ENCODE assay signal across 8 cellular contexts in the genomic region with DNA sequence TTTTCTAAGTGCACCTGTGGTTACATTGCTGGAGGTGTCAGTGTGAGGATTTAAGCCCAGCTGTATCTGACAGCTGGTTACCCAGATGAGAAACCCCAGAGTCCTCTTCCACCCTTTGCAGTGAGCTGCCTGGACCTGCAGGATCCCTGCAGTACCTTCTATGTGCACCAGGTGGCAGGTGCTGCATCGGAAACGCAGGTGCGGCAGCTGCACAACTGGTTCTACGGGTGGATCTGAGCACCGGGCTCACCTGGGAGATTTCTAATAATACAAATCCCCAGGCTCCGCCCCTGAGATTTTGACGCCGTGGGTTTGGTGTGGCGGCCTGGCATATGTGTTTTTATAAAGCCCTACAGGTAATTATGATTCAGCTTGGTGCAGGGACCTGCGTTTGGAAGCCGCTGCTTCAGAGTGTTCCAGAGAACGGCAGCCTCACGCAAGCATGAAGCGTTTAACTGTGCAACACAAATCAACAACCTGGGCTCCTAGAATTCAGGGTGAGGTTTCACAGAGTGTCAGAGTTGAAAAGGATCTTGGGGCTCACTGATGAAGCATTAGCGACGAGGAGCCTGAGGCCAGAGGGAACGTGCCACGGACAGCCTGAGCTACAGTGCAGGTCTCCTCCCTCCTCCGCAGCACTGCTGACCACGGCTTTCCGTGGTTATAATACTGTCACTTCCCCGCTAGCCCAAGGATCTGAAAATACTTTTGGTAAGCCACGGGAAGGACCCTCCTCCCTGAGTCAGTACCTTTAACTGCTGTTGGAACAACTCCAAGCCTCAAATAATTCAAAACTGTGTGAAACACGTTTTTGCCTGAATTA.
DNase-seq lines count a peak whose midpoint lies in the region; FAIRE-seq and TF ChIP-seq lines count a peak whose summit lies in the region.

No MANE protein-coding gene starts in this region.

- no peak overlapping the region for H3K4me3 ChIP-seq in LNCaP clone FGC (ENCODE audit: low read depth, low read length)
- no peak overlapping the region for H3K4me3 ChIP-seq in left ventricle myocardium inferior
- no peak overlapping the region for H3K4me3 ChIP-seq in small intestine (ENCODE audit: low read depth in 1 of 2, low read length in 2 of 2)

- DNase-seq in G401 (ENCODE audit: low spot score) (peak; percentile 15), H4 (ENCODE audit: low spot score) (peak; percentile 68), LNCaP clone FGC (ENCODE audit: low read depth) (peak; percentile 71), SHP77 treated with DMSO at 0.1 percent for 48 hours (lab: John Stamatoyannopoulos, UW) (peak; percentile 47), left ventricle myocardium inferior (peak; percentile 39), small intestine (peak; percentile 87), superior temporal gyrus (ENCODE audit: extremely low spot score) (no peak)
- DNase-seq in activated naive CD4-positive, alpha-beta T cell (lab: John Stamatoyannopoulos, UW) = peak; percentile 10 to 66 (median 40)

- H3K27ac ChIP-seq in left ventricle myocardium inferior (replicated peaks) (no peak overlapping the region), small intestine (ENCODE audit: low read depth in 1 of 2, low read length in 1 of 2) (no peak overlapping the region)

- H3K9me3 ChIP-seq in left ventricle myocardium inferior (replicated peaks) (no peaks in the 10 kb centered on the region), small intestine (ENCODE audit: control insufficient read depth, low read depth) (no peaks in the 10 kb centered on the region)

- peaks cover 81% of the 10 kb centered on the region for H3K27me3 ChIP-seq in left ventricle myocardium inferior (ENCODE audit: low read depth)
- H3K27me3 ChIP-seq in small intestine (ENCODE audit: control insufficient read depth in 2 of 2, insufficient read depth in 2 of 2, low read length in 2 of 2) = peaks cover 0 to 3% of the 10 kb centered on the region in 2 donors

- intact Hi-C loops in left ventricle myocardium inferior (cut with micrococcal nuclease) = no loop called here

- 14 to 36% (median 19%) methylated on average over 24 of the region's 24 CpGs for WGBS in small intestine, 3 donors

- no peak for FAIRE-seq in small intestine (lab: Jason Lieb, UNC)

- TF ChIP-seq CTCF in LNCaP clone FGC (IDR thresholded peaks at IDR 0.05; ENCODE audit: control insufficient read depth, extremely low read depth, insufficient read depth) = peak; percentile 95
- peak; percentile 76 for TF ChIP-seq CTCF in left ventricle myocardium inferior (IDR thresholded peaks at IDR 0.05; ENCODE audit: borderline replicate concordance)

- in situ Hi-C loops in G401 (cut with HindIII; ENCODE audit: low sequenced_read_pairs) = no loop called here

- no peaks in the 10 kb centered on the region for H3K36me3 ChIP-seq in left ventricle myocardium inferior
- no peaks in the 10 kb centered on the region for H3K36me3 ChIP-seq in small intestine (ENCODE audit: control insufficient read depth in 2 of 2, insufficient read depth in 2 of 2, low read length in 2 of 2)

- H3K4me1 ChIP-seq in left ventricle myocardium inferior (no peaks in the 10 kb centered on the region), small intestine (ENCODE audit: control insufficient read depth in 2 of 2, insufficient read depth in 1 of 2, low read depth in 1 of 2, low read length in 1 of 2) (no peaks in the 10 kb centered on the region)
